In the genomic region with DNA sequence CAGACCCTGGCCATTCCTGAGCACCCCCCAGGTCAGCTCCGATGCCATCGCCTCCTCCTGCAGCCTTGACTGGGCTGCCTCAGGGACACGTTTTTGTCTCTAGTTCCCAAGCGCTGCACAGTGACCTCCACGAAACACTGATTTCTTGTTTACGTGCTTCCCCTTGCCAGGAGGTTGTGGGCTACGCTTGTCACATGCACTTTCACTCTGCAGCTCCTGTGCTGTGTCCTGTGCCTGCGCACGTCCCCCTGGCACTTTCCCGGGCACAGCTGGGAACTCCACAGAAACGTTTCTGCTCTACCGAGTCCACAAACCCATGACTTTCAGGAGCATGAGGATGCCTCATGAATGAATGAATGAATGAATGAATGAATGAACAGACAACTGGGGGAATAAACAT, we compare ENCODE assay signal across 37 cellular contexts.
"Had no signal": no experiment of that assay in that cellular context is flagged by ENCODE, and none has a peak within 500 bp of the region (broad histone marks: within the 10 kb centered on the region; RNA-seq: fewer than 3 reads in every experiment).

No MANE protein-coding gene starts in this region.

- H3K4me3 ChIP-seq: adrenal gland, ascending aorta, cardiac muscle cell had no signal

- H3K36me3 ChIP-seq: adrenal gland, ascending aorta had no signal

- H3K27ac Mint-ChIP-seq: activated B cell treated with CpG ODN at 0.5 μM for 24 hours; activated CD4-positive, alpha-beta memory T cell treated with anti-CD3 and anti-CD28 coated beads for 36 hours; activated CD4-positive, alpha-beta T cell treated with anti-CD3 and anti-CD28 coated beads, Interleukin-2, amount 10 ng/mL, durations not matched to agents 24 days and 14 days; activated CD8-positive, alpha-beta T cell treated with anti-CD3 and anti-CD28 coated beads for 36 hours; activated naive CD4-positive, alpha-beta T cell treated with anti-CD3 and anti-CD28 coated beads for 36 hours; activated naive CD4-positive, alpha-beta T cell treated with anti-CD3 and anti-CD28 coated beads, Interleukin-2, amount 50 U/mL, for 72 hours; activated naive CD8-positive, alpha-beta T cell treated with anti-CD3 and anti-CD28 coated beads for 36 hours; activated T-cell treated with anti-CD3 and anti-CD28 coated beads, Interleukin-2, amount 50 U/mL, for 72 hours; activated T-helper 1 cell treated with anti-CD3 and anti-CD28 coated beads, Interleukin-12 subunit alpha, Interleukin-12 subunit beta, Interleukin-2, Interleukin-4 antibody, amounts not matched to agents 30 ng/mL and 10 ng/mL and 1 ng/mL, durations not matched to agents 14 hours and 24 hours and 36 hours; activated T-helper 17 cell treated with anti-CD3 and anti-CD28 coated beads, Interleukin-2, amount 50 U/mL, for 72 hours; brain; T-helper 1 cell treated with Interleukin-12 subunit alpha and Interleukin-12 subunit beta and Interleukin-4 antibody, amounts not matched to agents 30 μg/mL and 1 μg/mL, for 36 hours; T-helper 2 cell treated with Interferon-gamma antibody and Interleukin-4, amounts not matched to agents 5 μg/mL and 100 μg/mL, for 36 hours had no signal

- H3K27me3 ChIP-seq: adrenal gland, ascending aorta, cardiac muscle cell had no signal

- H3K4me1 ChIP-seq: adrenal gland, ascending aorta had no signal

- H3K9me3 ChIP-seq: adrenal gland, ascending aorta had no signal

- H3K4me3 Mint-ChIP-seq: activated B cell treated with CpG ODN at 0.5 μM for 24 hours; activated CD4-positive, alpha-beta memory T cell treated with anti-CD3 and anti-CD28 coated beads for 36 hours; activated CD4-positive, alpha-beta T cell treated with anti-CD3 and anti-CD28 coated beads, Interleukin-2, amount 10 ng/mL, durations not matched to agents 24 days and 14 days; activated CD8-positive, alpha-beta T cell treated with anti-CD3 and anti-CD28 coated beads for 36 hours; activated naive CD4-positive, alpha-beta T cell treated with anti-CD3 and anti-CD28 coated beads for 36 hours; activated naive CD8-positive, alpha-beta T cell treated with anti-CD3 and anti-CD28 coated beads for 36 hours; activated T-cell treated with anti-CD3 and anti-CD28 coated beads, Interleukin-2, amount 50 U/mL, for 4 hours; activated T-cell treated with anti-CD3 and anti-CD28 coated beads, Interleukin-2, amount 50 U/mL, for 72 hours; activated T-helper 1 cell treated with anti-CD3 and anti-CD28 coated beads, Interleukin-12 subunit alpha, Interleukin-12 subunit beta, Interleukin-2, Interleukin-4 antibody, amounts not matched to agents 30 ng/mL and 10 ng/mL and 1 ng/mL, durations not matched to agents 14 hours and 24 hours and 36 hours; activated T-helper 17 cell treated with anti-CD3 and anti-CD28 coated beads, Interleukin-2, amount 50 U/mL, for 72 hours; brain; central memory CD8-positive, alpha-beta T cell; T-helper 1 cell treated with Interleukin-12 subunit alpha and Interleukin-12 subunit beta and Interleukin-4 antibody, amounts not matched to agents 30 μg/mL and 1 μg/mL, for 36 hours; T-helper 2 cell treated with Interferon-gamma antibody and Interleukin-4, amounts not matched to agents 5 μg/mL and 100 μg/mL, for 36 hours had no signal

- FAIRE-seq: bronchial epithelial cell, TTC549 had no signal

- H3K27ac ChIP-seq: adrenal gland, ascending aorta, cardiac muscle cell, VCaP had no signal

- H3K36me3 Mint-ChIP-seq: activated CD4-positive, alpha-beta memory T cell treated with anti-CD3 and anti-CD28 coated beads for 36 hours; activated naive CD8-positive, alpha-beta T cell treated with anti-CD3 and anti-CD28 coated beads for 36 hours had no signal

- DNase-seq: activated B cell treated with CpG ODN at 0.5 μM for 24 hours; activated CD4-positive, alpha-beta memory T cell treated with anti-CD3 and anti-CD28 coated beads for 36 hours; activated CD4-positive, alpha-beta T cell treated with anti-CD3 and anti-CD28 coated beads for 4 hours; activated CD4-positive, alpha-beta T cell treated with anti-CD3 and anti-CD28 coated beads, Interleukin-2, amount 10 ng/mL, durations not matched to agents 24 days and 14 days; activated CD4-positive, alpha-beta T cell treated with anti-CD3 and anti-CD28 coated beads, Interleukin-2, amount 50 U/mL, for 1 hour; activated CD4-positive, alpha-beta T cell treated with anti-CD3 and anti-CD28 coated beads, Interleukin-2, amount 50 U/mL, for 4 hours; activated CD4-positive, CD25-positive, alpha-beta regulatory T cell treated with anti-CD3 and anti-CD28 coated beads, Interleukin-2, amount 50 U/mL, for 72 hours; activated CD8-positive, alpha-beta memory T cell treated with anti-CD3 and anti-CD28 coated beads, Interleukin-2, amount 50 U/mL, for 4 hours; activated CD8-positive, alpha-beta T cell treated with anti-CD3 and anti-CD28 coated beads for 36 hours; activated effector memory CD4-positive, alpha-beta T cell treated with anti-CD3 and anti-CD28 coated beads, Interleukin-2, amount 50 U/mL, for 16 hours; activated gamma-delta T cell treated with Interleukin-2 at 50 U/mL for 16 hours; activated naive CD4-positive, alpha-beta T cell; activated naive CD4-positive, alpha-beta T cell treated with anti-CD3 and anti-CD28 coated beads for 36 hours; activated naive CD4-positive, alpha-beta T cell treated with anti-CD3 and anti-CD28 coated beads, Interleukin-2, amount 50 U/mL, for 16 hours; activated naive CD8-positive, alpha-beta T cell treated with anti-CD3 and anti-CD28 coated beads for 36 hours; activated T-cell treated with anti-CD3 and anti-CD28 coated beads for 4 hours; activated T-cell treated with anti-CD3 and anti-CD28 coated beads, Interleukin-2, amount 50 U/mL, for 1 hour; activated T-cell treated with anti-CD3 and anti-CD28 coated beads, Interleukin-2, amount 50 U/mL, for 4 hours; activated T-cell treated with anti-CD3 and anti-CD28 coated beads, Interleukin-2, amount 50 U/mL, for 72 hours; amniotic stem cell; cerebellar nuclear complex; T-helper 1 cell; T-helper 2 cell; T-helper 9 cell had no signal

- ATAC-seq: activated CD8-positive, alpha-beta T cell treated with anti-CD3 and anti-CD28 coated beads for 36 hours; activated naive CD4-positive, alpha-beta T cell treated with anti-CD3 and anti-CD28 coated beads, Interleukin-2, amount 50 U/mL, for 72 hours; activated T-cell treated with anti-CD3 and anti-CD28 coated beads, Interleukin-2, amount 50 U/mL, for 4 hours; activated T-cell treated with anti-CD3 and anti-CD28 coated beads, Interleukin-2, amount 50 U/mL, for 72 hours; activated T-helper 17 cell treated with anti-CD3 and anti-CD28 coated beads, Interleukin-2, amount 50 U/mL, for 72 hours had no signal

- H3K27me3 Mint-ChIP-seq: activated B cell treated with CpG ODN at 0.5 μM for 24 hours; activated CD4-positive, alpha-beta memory T cell treated with anti-CD3 and anti-CD28 coated beads for 36 hours; activated CD4-positive, alpha-beta T cell treated with anti-CD3 and anti-CD28 coated beads, Interleukin-2, amount 10 ng/mL, durations not matched to agents 24 days and 14 days; activated CD8-positive, alpha-beta T cell treated with anti-CD3 and anti-CD28 coated beads for 36 hours; activated T-helper 17 cell treated with anti-CD3 and anti-CD28 coated beads, Interleukin-2, amount 50 U/mL, for 72 hours; brain; central memory CD8-positive, alpha-beta T cell had no signal

- H3K4me1 Mint-ChIP-seq: activated B cell treated with CpG ODN at 0.5 μM for 24 hours; activated CD4-positive, alpha-beta T cell treated with anti-CD3 and anti-CD28 coated beads, Interleukin-2, amount 10 ng/mL, durations not matched to agents 24 days and 14 days; activated naive CD8-positive, alpha-beta T cell treated with anti-CD3 and anti-CD28 coated beads for 36 hours; activated T-helper 17 cell treated with anti-CD3 and anti-CD28 coated beads, Interleukin-2, amount 50 U/mL, for 72 hours; brain; central memory CD8-positive, alpha-beta T cell had no signal
